In genomic region chr16:56988948-56989945, GRCh38 we compare ENCODE assay signal across 8 cellular contexts. TPM values are rescaled to one million over a fixed set of nuclear protein-coding genes. Genes with fewer than 3 reads are reported as not detected.
DNase-seq lines count a peak whose midpoint lies in the region; ATAC-seq and TF ChIP-seq lines count a peak whose summit lies in the region.

A gene with protein sequence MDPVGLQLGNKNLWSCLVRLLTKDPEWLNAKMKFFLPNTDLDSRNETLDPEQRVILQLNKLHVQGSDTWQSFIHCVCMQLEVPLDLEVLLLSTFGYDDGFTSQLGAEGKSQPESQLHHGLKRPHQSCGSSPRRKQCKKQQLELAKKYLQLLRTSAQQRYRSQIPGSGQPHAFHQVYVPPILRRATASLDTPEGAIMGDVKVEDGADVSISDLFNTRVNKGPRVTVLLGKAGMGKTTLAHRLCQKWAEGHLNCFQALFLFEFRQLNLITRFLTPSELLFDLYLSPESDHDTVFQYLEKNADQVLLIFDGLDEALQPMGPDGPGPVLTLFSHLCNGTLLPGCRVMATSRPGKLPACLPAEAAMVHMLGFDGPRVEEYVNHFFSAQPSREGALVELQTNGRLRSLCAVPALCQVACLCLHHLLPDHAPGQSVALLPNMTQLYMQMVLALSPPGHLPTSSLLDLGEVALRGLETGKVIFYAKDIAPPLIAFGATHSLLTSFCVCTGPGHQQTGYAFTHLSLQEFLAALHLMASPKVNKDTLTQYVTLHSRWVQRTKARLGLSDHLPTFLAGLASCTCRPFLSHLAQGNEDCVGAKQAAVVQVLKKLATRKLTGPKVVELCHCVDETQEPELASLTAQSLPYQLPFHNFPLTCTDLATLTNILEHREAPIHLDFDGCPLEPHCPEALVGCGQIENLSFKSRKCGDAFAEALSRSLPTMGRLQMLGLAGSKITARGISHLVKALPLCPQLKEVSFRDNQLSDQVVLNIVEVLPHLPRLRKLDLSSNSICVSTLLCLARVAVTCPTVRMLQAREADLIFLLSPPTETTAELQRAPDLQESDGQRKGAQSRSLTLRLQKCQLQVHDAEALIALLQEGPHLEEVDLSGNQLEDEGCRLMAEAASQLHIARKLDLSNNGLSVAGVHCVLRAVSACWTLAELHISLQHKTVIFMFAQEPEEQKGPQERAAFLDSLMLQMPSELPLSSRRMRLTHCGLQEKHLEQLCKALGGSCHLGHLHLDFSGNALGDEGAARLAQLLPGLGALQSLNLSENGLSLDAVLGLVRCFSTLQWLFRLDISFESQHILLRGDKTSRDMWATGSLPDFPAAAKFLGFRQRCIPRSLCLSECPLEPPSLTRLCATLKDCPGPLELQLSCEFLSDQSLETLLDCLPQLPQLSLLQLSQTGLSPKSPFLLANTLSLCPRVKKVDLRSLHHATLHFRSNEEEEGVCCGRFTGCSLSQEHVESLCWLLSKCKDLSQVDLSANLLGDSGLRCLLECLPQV (N-terminal part only) (plus strand): TSS chr16:56989557. CDS start chr16:57020713, 31,156 bp downstream.

- peaks cover 11% of the 10 kb centered on the region for H3K4me1 ChIP-seq in RWPE2 (ENCODE audit: insufficient read depth, poor library complexity, severe bottlenecking)

- H3K9me3 ChIP-seq in RWPE2 (ENCODE audit: severe bottlenecking) = no peaks in the 10 kb centered on the region

- H3K27ac Mint-ChIP-seq in nephron progenitor cell = no peak within 1 kb of the TSS
- peak within 1 kb of the TSS; percentile 98 for H3K27ac Mint-ChIP-seq in stimulated activated naive CD8-positive, alpha-beta T cell treated with anti-CD3 and anti-CD28 coated beads, Interleukin-15, Interleukin-2, amounts not matched to agents 100 ng/mL and 50 ng/mL, for 24 hours

- no peak within 1 kb of the TSS for H3K27ac ChIP-seq in RWPE2 (ENCODE audit: poor library complexity, severe bottlenecking)

- ATAC-seq in GM21423 (IDR thresholded peaks at IDR 0.05; ENCODE audit: unreplicated experiment) = peak; percentile 75
- ATAC-seq in RWPE2 (ENCODE audit: low read depth) = peak; percentile 83

- no peaks in the 10 kb centered on the region for H3K27me3 ChIP-seq in RWPE2 (ENCODE audit: insufficient read depth, poor library complexity, severe bottlenecking)

- DNase-seq in DMS 273 treated with DMSO at 0.1 percent for 48 hours (lab: John Stamatoyannopoulos, UW) (peak; percentile 52), HuH-7 (ENCODE audit: low spot score) (peak; percentile 74), RWPE2 (ENCODE audit: low spot score) (peak; percentile 79), fibroblast of the aortic adventitia (ENCODE audit: low read depth) (peak; percentile 81), nephron progenitor cell (peak; percentile 69)
- peak; percentile 89 for DNase-seq in activated T-helper 9 cell treated with anti-CD3 and anti-CD28 coated beads, Interleukin-2, amount 50 U/mL, for 16 hours (ENCODE audit: low read depth)

- no peaks in the 10 kb centered on the region for H3K9me3 Mint-ChIP-seq in nephron progenitor cell
- H3K9me3 Mint-ChIP-seq in stimulated activated naive CD8-positive, alpha-beta T cell treated with anti-CD3 and anti-CD28 coated beads, Interleukin-15, Interleukin-2, amounts not matched to agents 100 ng/mL and 50 ng/mL, for 24 hours = no peaks in the 10 kb centered on the region

- no peaks in the 10 kb centered on the region for H3K36me3 ChIP-seq in RWPE2 (ENCODE audit: low read depth)

- TF ChIP-seq CTCF in RWPE2 (IDR thresholded peaks at IDR 0.05; ENCODE audit: poor library complexity, severe bottlenecking) = no peak
- no peak for TF ChIP-seq CTCF in fibroblast of the aortic adventitia (IDR thresholded peaks at IDR 0.05; ENCODE audit: insufficient read depth, low read length)
- TF ChIP-seq CTCF in nephron progenitor cell (IDR thresholded peaks at IDR 0.05) = no peak

- H3K4me1 Mint-ChIP-seq in nephron progenitor cell = peaks cover 12% of the 10 kb centered on the region
- peaks cover 79% of the 10 kb centered on the region for H3K4me1 Mint-ChIP-seq in stimulated activated naive CD8-positive, alpha-beta T cell treated with anti-CD3 and anti-CD28 coated beads, Interleukin-15, Interleukin-2, amounts not matched to agents 100 ng/mL and 50 ng/mL, for 24 hours (ENCODE audit: low read depth)

- H3K4me3 ChIP-seq in RWPE2 (ENCODE audit: severe bottlenecking) (peak within 1 kb of the TSS; percentile 56), fibroblast of the aortic adventitia (ENCODE audit: low read depth, low read length) (peak within 1 kb of the TSS; percentile 84)

- H3K36me3 Mint-ChIP-seq in nephron progenitor cell (ENCODE audit: low read depth) = no peaks in the 10 kb centered on the region
- peaks cover 64% of the 10 kb centered on the region for H3K36me3 Mint-ChIP-seq in stimulated activated naive CD8-positive, alpha-beta T cell treated with anti-CD3 and anti-CD28 coated beads, Interleukin-15, Interleukin-2, amounts not matched to agents 100 ng/mL and 50 ng/mL, for 24 hours (ENCODE audit: low read depth)

- H3K4me3 Mint-ChIP-seq in nephron progenitor cell = peak within 1 kb of the TSS; percentile 83
- H3K4me3 Mint-ChIP-seq in stimulated activated naive CD8-positive, alpha-beta T cell treated with anti-CD3 and anti-CD28 coated beads, Interleukin-15, Interleukin-2, amounts not matched to agents 100 ng/mL and 50 ng/mL, for 24 hours = peak within 1 kb of the TSS; percentile 96

- H3K27me3 Mint-ChIP-seq in nephron progenitor cell (ENCODE audit: low read depth, poor library complexity) = peaks cover 77% of the 10 kb centered on the region
- H3K27me3 Mint-ChIP-seq in stimulated activated naive CD8-positive, alpha-beta T cell treated with anti-CD3 and anti-CD28 coated beads, Interleukin-15, Interleukin-2, amounts not matched to agents 100 ng/mL and 50 ng/mL, for 24 hours = no peaks in the 10 kb centered on the region

RNA-seq across cellular contexts. Expression of the gene that starts here (rescaled TPM):
- 13.0 and 31.0 TPM in 2 replicates for total RNA-seq in fibroblast of the aortic adventitia (ENCODE audit: low replicate concordance)
